Comparison of ENCODE assay signal across 8 cellular contexts in the genomic region with DNA sequence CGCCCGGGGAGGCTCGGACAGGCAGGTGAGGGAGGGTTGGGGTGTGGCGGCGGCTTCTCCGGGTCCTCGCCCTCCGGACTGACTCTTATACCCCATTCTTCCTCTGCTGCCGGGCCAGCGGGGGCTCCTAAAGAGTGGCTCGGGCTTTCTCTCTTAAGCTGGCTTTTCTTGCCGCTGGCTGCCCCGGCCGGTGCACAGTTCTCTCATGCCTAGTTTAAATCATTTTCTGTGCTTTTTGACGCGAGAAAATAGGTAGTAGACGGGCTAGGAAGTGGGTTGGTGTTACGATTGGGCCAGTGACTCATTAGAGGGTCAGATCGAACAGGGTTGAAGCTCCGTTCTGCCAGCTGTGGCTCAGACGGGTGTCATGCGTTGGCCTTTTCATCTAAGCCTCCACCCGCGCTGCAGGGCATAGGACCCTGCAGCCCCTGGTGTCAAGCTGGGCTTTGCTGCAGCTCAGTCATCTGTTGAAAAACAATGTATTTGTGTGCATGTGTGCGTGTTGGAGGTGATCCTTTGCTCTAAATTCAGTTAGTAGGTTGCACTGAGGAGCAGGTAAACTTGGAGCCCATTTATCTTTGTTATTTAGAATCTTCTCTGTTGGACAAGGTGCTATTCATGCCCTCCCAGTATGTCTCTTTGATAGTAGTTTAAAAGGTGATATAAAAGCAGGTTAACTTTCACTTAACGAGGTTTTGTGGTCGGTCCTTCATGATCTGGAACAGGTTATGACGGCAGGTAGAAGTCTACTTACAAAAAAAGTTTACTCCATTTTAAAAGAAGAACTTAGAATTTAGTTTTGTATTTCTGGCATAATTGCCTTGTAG.
A peak's percentile ranks its signal among the peaks of the same experiment; 100 is the strongest.
DNase-seq lines count a peak whose midpoint lies in the region; ATAC-seq lines count a peak whose summit lies in the region.

No MANE protein-coding gene starts in this region.

- peak overlapping the region; percentile 98 for H3K4me3 Mint-ChIP-seq in memory B cell

- DNase-seq in DMS153 (lab: John Stamatoyannopoulos, UW), result peak; percentile 19
- no peak for DNase-seq in DMS153 treated with DMSO at 0.1 percent for 48 hours (lab: John Stamatoyannopoulos, UW; ENCODE audit: unreplicated experiment)
- DNase-seq in NCI-H146 (lab: John Stamatoyannopoulos, UW), result peak; percentile 67
- peak; percentile 41 to 42 for DNase-seq in activated CD4-positive, alpha-beta T cell treated with anti-CD3 and anti-CD28 coated beads, Interleukin-2, amount 50 U/mL, for 4 hours
- DNase-seq in ecto neural progenitor cell (ENCODE audit: low spot score), result peak; percentile 64
- DNase-seq in memory B cell (ENCODE audit: low spot score in 2 of 2), result peak; percentile 29 to 52
- DNase-seq in stimulated activated CD8-positive, alpha-beta memory T cell treated with anti-CD3 and anti-CD28 coated beads, Interleukin-15, amount 100 ng/mL, for 1 hour (ENCODE audit: low read depth), result peak; percentile 8

- H3K4me1 Mint-ChIP-seq in memory B cell, result peaks cover 2% of the 10 kb centered on the region

- H3K27ac Mint-ChIP-seq in memory B cell, result peak overlapping the region; percentile 94

- H3K9me3 Mint-ChIP-seq in memory B cell, result no peaks in the 10 kb centered on the region

- H3K27me3 Mint-ChIP-seq in memory B cell, result no peaks in the 10 kb centered on the region

- no peaks in the 10 kb centered on the region for H3K36me3 Mint-ChIP-seq in memory B cell

- peak; percentile 28 for ATAC-seq in HG02678 (IDR thresholded peaks at IDR 0.05; ENCODE audit: unreplicated experiment)
- peak; percentile 34 for ATAC-seq in memory B cell (ENCODE audit: low read depth)
